ENCODE assay signal across 1 cellular context in the genomic region with DNA sequence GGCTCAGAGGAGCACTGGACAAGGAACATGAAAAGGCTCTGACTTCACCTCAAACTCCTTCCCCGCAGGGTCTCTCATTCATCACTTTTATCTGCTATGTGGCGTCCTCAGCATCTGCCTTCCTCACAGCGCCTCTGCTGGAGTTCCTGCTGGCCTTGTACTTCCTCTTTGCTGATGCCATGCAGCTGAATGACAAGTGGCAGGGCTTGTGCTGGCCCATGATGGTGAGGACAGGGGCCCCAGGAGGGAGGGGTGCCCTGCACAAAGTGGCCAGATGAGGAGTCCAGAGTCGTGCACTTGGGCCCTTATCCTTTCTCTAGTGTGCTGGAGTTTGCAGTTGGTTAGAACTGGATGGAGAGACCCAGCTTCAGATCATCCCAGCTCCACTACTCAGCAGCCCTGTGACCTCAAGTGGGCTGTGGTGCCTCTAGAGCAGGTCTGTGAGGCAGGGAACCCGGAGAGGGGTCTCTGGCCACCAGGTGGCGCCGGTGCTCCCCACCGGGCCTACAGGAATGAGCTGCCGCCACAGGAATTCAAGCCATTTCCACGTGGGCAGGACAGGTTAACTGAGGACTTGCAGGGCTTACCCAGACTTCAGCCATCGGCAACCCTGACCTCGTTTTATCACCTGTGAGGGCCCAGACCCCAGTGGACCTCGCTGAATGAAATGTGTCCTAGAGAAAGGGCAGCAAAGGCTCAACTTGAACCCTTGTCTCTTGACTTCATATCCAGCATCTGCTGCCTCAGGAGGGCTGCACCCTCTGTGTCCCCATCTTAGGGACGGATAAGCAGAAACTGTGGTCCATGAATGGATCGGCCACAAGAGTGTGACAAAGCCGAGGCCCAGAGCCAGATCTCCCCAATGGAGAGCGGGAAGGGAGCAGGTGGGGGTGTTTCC.
A peak's percentile ranks its signal among the peaks of the same experiment; 100 is the strongest.
TF ChIP-seq lines count a peak whose summit lies in the region.

No MANE protein-coding gene starts in this region.

TF ChIP-seq in HepG2, 621 proteins besides CTCF, POLR2A, EP300 and RAD21 (continued from another document and continues in another):
- TF ChIP-seq ATRX (CRISPR knock-in tag; IDR thresholded peaks at IDR 0.05; ENCODE audit: borderline replicate concordance) (no peak), ZNF883 (CRISPR knock-in tag; IDR thresholded peaks at IDR 0.05; ENCODE audit: not compliant biosample characterization) (peak; percentile 87), ZSCAN22 (CRISPR knock-in tag; IDR thresholded peaks at IDR 0.05) (0 out of 2 replicates have a peak, but pooled peaks have one; percentile 50), MLXIP (CRISPR knock-in tag; IDR thresholded peaks at IDR 0.05; ENCODE audit: borderline replicate concordance) (no peak), PRPF4 (IDR thresholded peaks at IDR 0.05; ENCODE audit: low read depth, low read length, poor library complexity, severe bottlenecking) (no peak), ZHX2 (IDR thresholded peaks at IDR 0.05; ENCODE audit: low read depth) (no peak), ZHX2 (CRISPR knock-in tag; IDR thresholded peaks at IDR 0.05; ENCODE audit: borderline replicate concordance) (no peak), ZNF570 (CRISPR knock-in tag; IDR thresholded peaks at IDR 0.05; ENCODE audit: borderline replicate concordance) (no peak), UBTF (CRISPR knock-in tag; IDR thresholded peaks at IDR 0.05) (no peak; the same call in 1 of the 2 replicates), NFYC (CRISPR knock-in tag; IDR thresholded peaks at IDR 0.05) (no peak), MXI1 (IDR thresholded peaks at IDR 0.05; ENCODE audit: borderline replicate concordance, low read depth, low read length) (peak; percentile 98; the same call in 2 of the 3 replicates), NR3C1 (CRISPR knock-in tag; IDR thresholded peaks at IDR 0.05) (no peak), ZNF496 (CRISPR knock-in tag; IDR thresholded peaks at IDR 0.05; ENCODE audit: insufficient replicate concordance) (no peak), CENPT (CRISPR knock-in tag; IDR thresholded peaks at IDR 0.05; ENCODE audit: low read depth) (no peak), JDP2 (CRISPR knock-in tag; IDR thresholded peaks at IDR 0.05; ENCODE audit: borderline replicate concordance) (no peak), GFI1 (CRISPR knock-in tag; IDR thresholded peaks at IDR 0.05; ENCODE audit: borderline replicate concordance) (peak; percentile 55; the same call in 1 of the 2 replicates), ARID5B (CRISPR knock-in tag; IDR thresholded peaks at IDR 0.05) (peak; percentile 82), SNAI1 (CRISPR knock-in tag; IDR thresholded peaks at IDR 0.05; ENCODE audit: borderline replicate concordance) (no peak), CBFB (CRISPR knock-in tag; IDR thresholded peaks at IDR 0.05) (peak; percentile 96), ZNF20 (CRISPR knock-in tag; IDR thresholded peaks at IDR 0.05) (no peak), NBN (conservative IDR thresholded peaks at IDR 0.05) (no peak), SIX4 (CRISPR knock-in tag; IDR thresholded peaks at IDR 0.05) (no peak), NFE2L2 (IDR thresholded peaks at IDR 0.05; ENCODE audit: low read length) (0 out of 2 replicates have a peak, but pooled peaks have one; percentile 35), ZNF138 (CRISPR knock-in tag; IDR thresholded peaks at IDR 0.05; ENCODE audit: low read depth) (peak; percentile 77; the same call in 1 of the 2 replicates), YEATS2 (CRISPR knock-in tag; IDR thresholded peaks at IDR 0.05; ENCODE audit: borderline replicate concordance) (peak; percentile 81; the same call in 1 of the 2 replicates), MAFF (IDR thresholded peaks at IDR 0.05; ENCODE audit: low read depth, low read length) (no peak; the same call in 1 of the 2 replicates)
- TF ChIP-seq, protein P1, sequence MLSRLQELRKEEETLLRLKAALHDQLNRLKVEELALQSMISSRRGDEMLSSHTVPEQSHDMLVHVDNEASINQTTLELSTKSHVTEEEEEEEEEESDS (CRISPR knock-in tag; IDR thresholded peaks at IDR 0.05; ENCODE audit: borderline replicate concordance), result 0 out of 2 replicates have a peak, but pooled peaks have one; percentile 55
- TF ChIP-seq, protein P2, sequence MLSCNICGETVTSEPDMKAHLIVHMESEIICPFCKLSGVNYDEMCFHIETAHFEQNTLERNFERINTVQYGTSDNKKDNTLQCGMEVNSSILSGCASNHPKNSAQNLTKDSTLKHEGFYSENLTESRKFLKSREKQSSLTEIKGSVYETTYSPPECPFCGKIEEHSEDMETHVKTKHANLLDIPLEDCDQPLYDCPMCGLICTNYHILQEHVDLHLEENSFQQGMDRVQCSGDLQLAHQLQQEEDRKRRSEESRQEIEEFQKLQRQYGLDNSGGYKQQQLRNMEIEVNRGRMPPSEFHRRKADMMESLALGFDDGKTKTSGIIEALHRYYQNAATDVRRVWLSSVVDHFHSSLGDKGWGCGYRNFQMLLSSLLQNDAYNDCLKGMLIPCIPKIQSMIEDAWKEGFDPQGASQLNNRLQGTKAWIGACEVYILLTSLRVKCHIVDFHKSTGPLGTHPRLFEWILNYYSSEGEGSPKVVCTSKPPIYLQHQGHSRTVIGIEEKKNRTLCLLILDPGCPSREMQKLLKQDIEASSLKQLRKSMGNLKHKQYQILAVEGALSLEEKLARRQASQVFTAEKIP (CRISPR knock-in tag; IDR thresholded peaks at IDR 0.05; ENCODE audit: borderline replicate concordance), result no peak
- TF ChIP-seq, protein P3, sequence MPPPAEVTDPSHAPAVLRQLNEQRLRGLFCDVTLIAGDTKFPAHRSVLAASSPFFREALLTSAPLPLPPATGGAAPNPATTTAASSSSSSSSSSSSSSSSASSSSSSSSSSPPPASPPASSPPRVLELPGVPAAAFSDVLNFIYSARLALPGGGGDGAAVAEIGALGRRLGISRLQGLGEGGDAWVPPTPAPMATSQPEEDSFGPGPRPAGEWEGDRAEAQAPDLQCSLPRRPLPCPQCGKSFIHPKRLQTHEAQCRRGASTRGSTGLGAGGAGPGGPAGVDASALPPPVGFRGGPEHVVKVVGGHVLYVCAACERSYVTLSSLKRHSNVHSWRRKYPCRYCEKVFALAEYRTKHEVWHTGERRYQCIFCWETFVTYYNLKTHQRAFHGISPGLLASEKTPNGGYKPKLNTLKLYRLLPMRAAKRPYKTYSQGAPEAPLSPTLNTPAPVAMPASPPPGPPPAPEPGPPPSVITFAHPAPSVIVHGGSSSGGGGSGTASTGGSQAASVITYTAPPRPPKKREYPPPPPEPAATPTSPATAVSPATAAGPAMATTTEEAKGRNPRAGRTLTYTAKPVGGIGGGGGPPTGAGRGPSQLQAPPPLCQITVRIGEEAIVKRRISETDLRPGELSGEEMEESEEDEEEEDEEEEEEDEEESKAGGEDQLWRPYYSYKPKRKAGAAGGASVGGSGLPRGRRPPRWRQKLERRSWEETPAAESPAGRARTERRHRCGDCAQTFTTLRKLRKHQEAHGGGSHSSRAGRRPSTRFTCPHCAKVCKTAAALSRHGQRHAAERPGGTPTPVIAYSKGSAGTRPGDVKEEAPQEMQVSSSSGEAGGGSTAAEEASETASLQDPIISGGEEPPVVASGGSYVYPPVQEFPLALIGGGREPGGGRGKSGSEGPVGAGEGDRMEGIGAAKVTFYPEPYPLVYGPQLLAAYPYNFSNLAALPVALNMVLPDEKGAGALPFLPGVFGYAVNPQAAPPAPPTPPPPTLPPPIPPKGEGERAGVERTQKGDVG (CRISPR knock-in tag; IDR thresholded peaks at IDR 0.05; ENCODE audit: borderline replicate concordance), result peak; percentile 59; the same call in 1 of the 2 replicates
